ENCODE assay signal across 8 cellular contexts in genomic region chr18:22348521-22349316, GRCh38.
DNase-seq lines count a peak whose midpoint lies in the region; ATAC-seq and TF ChIP-seq lines count a peak whose summit lies in the region.

No MANE protein-coding gene starts in this region.

- peak overlapping the region; percentile 70 for H3K4me3 Mint-ChIP-seq in activated naive CD8-positive, alpha-beta T cell treated with anti-CD3 and anti-CD28 coated beads, Interleukin-2, amount 10 ng/mL, durations not matched to agents 7 days and 5 days

- no peak overlapping the region for H3K9ac ChIP-seq in skeletal muscle satellite cell (ENCODE audit: low read depth, low read length)

- no peaks in the 10 kb centered on the region for H3K9me3 Mint-ChIP-seq in activated naive CD8-positive, alpha-beta T cell treated with anti-CD3 and anti-CD28 coated beads, Interleukin-2, amount 10 ng/mL, durations not matched to agents 7 days and 5 days

- POLR2A ChIA-PET in HEK293T (lab: Yijun Ruan, JAX) = interaction anchor here (0.6 to 2.9 kb wide), 18 partner anchors 8 to 214 kb away, joined by 3 to 15 read pairs (median 6); partner anchors contain the start of gene GATA6
- POLR2A ChIA-PET in activated naive CD8-positive, alpha-beta T cell treated with anti-CD3 and anti-CD28 coated beads, Interleukin-2, amount 10 ng/mL, durations not matched to agents 7 days and 5 days (lab: Charles Lee) = interaction anchor here (1.2 kb wide), 1 partner anchor 13 kb away, joined by 4 read pairs; no protein-coding TSS in a partner anchor

- peaks cover 40% of the 10 kb centered on the region for H3K27me3 Mint-ChIP-seq in activated naive CD8-positive, alpha-beta T cell treated with anti-CD3 and anti-CD28 coated beads, Interleukin-2, amount 10 ng/mL, durations not matched to agents 7 days and 5 days

- H3K4me2 ChIP-seq in skeletal muscle satellite cell (ENCODE audit: low read length) = peak overlapping the region; percentile 75

- ATAC-seq in activated naive CD8-positive, alpha-beta T cell treated with anti-CD3 and anti-CD28 coated beads, Interleukin-2, amount 10 ng/mL, durations not matched to agents 7 days and 5 days (ENCODE audit: low read depth) = no peak
- ATAC-seq in HG02763 (IDR thresholded peaks at IDR 0.05; ENCODE audit: unreplicated experiment) (no peak), GM21529 (IDR thresholded peaks at IDR 0.05; ENCODE audit: unreplicated experiment) (no peak)

- no peak overlapping the region for H3K27ac ChIP-seq in iPS DF 6.9 (ENCODE audit: low read length)

- H3K4me3 ChIP-seq in iPS DF 6.9 (ENCODE audit: low read length) (peak overlapping the region; percentile 18; the same call in 1 of the 2 replicates), skeletal muscle satellite cell (ENCODE audit: low read length) (peak overlapping the region; percentile 55)

- H3K36me3 Mint-ChIP-seq in activated naive CD8-positive, alpha-beta T cell treated with anti-CD3 and anti-CD28 coated beads, Interleukin-2, amount 10 ng/mL, durations not matched to agents 7 days and 5 days = no peaks in the 10 kb centered on the region

- H3K9me3 ChIP-seq in iPS DF 6.9 (ENCODE audit: control insufficient read depth, insufficient read depth, low read length) (no peaks in the 10 kb centered on the region), skeletal muscle satellite cell (replicated peaks; ENCODE audit: low read length) (no peaks in the 10 kb centered on the region)

- CTCF ChIA-PET in HEK293T (lab: Yijun Ruan, JAX) = interaction anchor here (0.7 kb wide), 1 partner anchor 25 kb away, joined by 3 read pairs; no protein-coding TSS in a partner anchor

- peaks cover 33% of the 10 kb centered on the region for H3K4me1 Mint-ChIP-seq in activated naive CD8-positive, alpha-beta T cell treated with anti-CD3 and anti-CD28 coated beads, Interleukin-2, amount 10 ng/mL, durations not matched to agents 7 days and 5 days

- in situ Hi-C loops in KBM-7 (cut with MboI; ENCODE audit: low pct_unique_long_range_greater_than_20kb, low sequenced_read_pairs) = no loop called here

- no peaks in the 10 kb centered on the region for H3K36me3 ChIP-seq in iPS DF 6.9 (ENCODE audit: control insufficient read depth, insufficient read depth, low read length)
- no peaks in the 10 kb centered on the region for H3K36me3 ChIP-seq in skeletal muscle satellite cell (ENCODE audit: insufficient read depth, low read length)

- peak; percentile 57 for DNase-seq in HEK293T (ENCODE audit: extremely low spot score)
- DNase-seq in activated naive CD8-positive, alpha-beta T cell treated with anti-CD3 and anti-CD28 coated beads, Interleukin-2, amount 10 ng/mL, durations not matched to agents 7 days and 5 days = no peak
- DNase-seq in iPS DF 6.9 (ENCODE audit: low read depth, low spot score) = no peak
- DNase-seq in germinal center (ENCODE audit: low spot score) = no peak
- DNase-seq in KBM-7 = no peak

- H3K27me3 ChIP-seq in iPS DF 6.9 (ENCODE audit: control insufficient read depth, insufficient read depth, low read length) = peaks cover 36% of the 10 kb centered on the region
- peaks cover 40% of the 10 kb centered on the region for H3K27me3 ChIP-seq in skeletal muscle satellite cell (ENCODE audit: control insufficient read depth, insufficient read depth, low read length)

- H3K27ac Mint-ChIP-seq in activated naive CD8-positive, alpha-beta T cell treated with anti-CD3 and anti-CD28 coated beads, Interleukin-2, amount 10 ng/mL, durations not matched to agents 7 days and 5 days = peak overlapping the region; percentile 68

- WGBS in iPS DF 6.9 (ENCODE audit: insufficient coverage, insufficient read length) = no CpG with 5 or more reads among the region's 85 CpGs

- no peaks in the 10 kb centered on the region; the same call in 1 of the 2 replicates for H3K4me1 ChIP-seq in iPS DF 6.9 (ENCODE audit: control insufficient read depth, insufficient read depth, low read length)
- peaks cover 17% of the 10 kb centered on the region for H3K4me1 ChIP-seq in skeletal muscle satellite cell (ENCODE audit: control insufficient read depth, insufficient read depth, low read length)

TF ChIP-seq in HEK293T, 16 proteins besides CTCF, POLR2A, EP300 and RAD21:
- peak; percentile 66; the same call in 1 of the 2 replicates for TF ChIP-seq L3MBTL2 (conservative IDR thresholded peaks at IDR 0.05)
- TF ChIP-seq FOXM1 (IDR thresholded peaks at IDR 0.05; ENCODE audit: borderline replicate concordance) = 0 out of 2 replicates have a peak, but pooled peaks have one; percentile 48
- no peak for TF ChIP-seq FOXA1 (IDR thresholded peaks at IDR 0.05)
- no peak for TF ChIP-seq SP1 (IDR thresholded peaks at IDR 0.05)
- TF ChIP-seq FOXK2 (IDR thresholded peaks at IDR 0.05) = no peak
- no peak for TF ChIP-seq ELF4 (IDR thresholded peaks at IDR 0.05)
- TF ChIP-seq BHLHE40 (IDR thresholded peaks at IDR 0.05; ENCODE audit: borderline replicate concordance) = no peak
TF ChIP-seq in HEK293T: peak in this region for 2.
